Comparison of ENCODE assay signal across 1 cellular context in genomic region chr3:29275309-29275708, GRCh38.
TF ChIP-seq lines count a peak whose summit lies in the region.

No MANE protein-coding gene starts in this region.

TF ChIP-seq in K562, 482 proteins besides CTCF, POLR2A, EP300 and RAD21 (continued from another document):
- TF ChIP-seq MGA (IDR thresholded peaks at IDR 0.05) (no peak), ZNF347 (CRISPR knock-in tag; IDR thresholded peaks at IDR 0.05; ENCODE audit: low read depth) (no peak), BCOR (IDR thresholded peaks at IDR 0.05) (no peak), MLX (CRISPR knock-in tag; conservative IDR thresholded peaks at IDR 0.05) (no peak), ZNF274 (IDR thresholded peaks at IDR 0.05; ENCODE audit: borderline replicate concordance, low read depth, low read length) (no peak)
